15 cellular contexts compared by ENCODE assay signal in the genomic region with DNA sequence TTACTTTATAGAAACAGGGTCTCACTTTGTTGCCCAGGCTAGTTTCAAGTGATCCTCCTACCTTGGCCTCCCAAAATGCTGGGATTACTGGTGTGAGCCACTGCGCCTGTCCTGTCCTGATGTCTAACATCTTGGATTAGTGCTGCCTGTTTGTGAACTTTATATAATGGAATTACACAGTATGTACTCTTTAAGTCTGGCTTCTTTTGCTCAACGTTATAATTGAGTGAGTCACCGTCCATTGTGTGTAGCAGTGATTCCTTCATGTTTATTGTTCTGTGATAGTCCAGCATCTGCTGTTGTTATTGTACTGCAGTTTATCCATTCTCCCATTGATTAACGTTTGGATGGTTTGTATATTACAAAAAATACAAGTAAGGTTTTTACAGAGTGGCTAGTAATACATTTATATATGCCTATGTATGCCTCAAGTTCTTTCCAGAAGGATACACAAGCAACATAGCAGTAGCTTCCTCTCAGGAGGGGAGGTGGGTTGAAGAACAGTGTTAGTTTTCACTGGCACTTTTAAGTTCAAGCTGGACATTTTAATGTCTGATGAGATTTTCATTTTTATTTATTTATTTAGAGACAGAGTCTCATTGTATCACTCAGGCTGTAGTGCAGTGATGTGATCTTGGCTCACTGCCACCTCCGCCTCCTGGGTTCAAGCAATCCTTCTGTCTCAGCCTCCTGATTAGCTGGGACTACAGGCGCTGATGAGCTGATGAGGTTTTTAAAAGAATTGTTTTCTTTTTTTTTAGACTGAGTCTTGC. TPM values are rescaled to one million over a fixed set of nuclear protein-coding genes. Genes with fewer than 3 reads are reported as not detected.
A peak's percentile ranks its signal among the peaks of the same experiment; 100 is the strongest.
DNase-seq lines count a peak whose midpoint lies in the region; ATAC-seq, FAIRE-seq and TF ChIP-seq lines count a peak whose summit lies in the region.
"Had no signal": no experiment of that assay in that cellular context is flagged by ENCODE, and none has a peak within 500 bp of the region (broad histone marks: within the 10 kb centered on the region; RNA-seq: fewer than 3 reads in every experiment).

No MANE protein-coding gene starts in this region.

- TF ChIP-seq POLR2A in IMR-90 (IDR thresholded peaks at IDR 0.05; ENCODE audit: low read depth, low read length) (no peak), sigmoid colon (IDR thresholded peaks at IDR 0.05) (no peak)

- no peaks in the 10 kb centered on the region for H3K27me3 ChIP-seq in IMR-90 (ENCODE audit: control insufficient read depth, insufficient read depth, low read length)
- no peaks in the 10 kb centered on the region for H3K27me3 ChIP-seq in mammary epithelial cell (ENCODE audit: insufficient read depth, low read length)
- H3K27me3 ChIP-seq in sigmoid colon = no peaks in the 10 kb centered on the region
- no peaks in the 10 kb centered on the region for H3K27me3 ChIP-seq in pancreas
- H3K27me3 ChIP-seq: right lobe of liver had no signal

- H2BK15ac ChIP-seq in IMR-90 (ENCODE audit: low read depth, low read length) = no peak overlapping the region

- TF ChIP-seq RAD21 in IMR-90 (IDR thresholded peaks at IDR 0.05; ENCODE audit: low read length) = no peak

- no peak overlapping the region for H4K91ac ChIP-seq in IMR-90 (ENCODE audit: insufficient read depth, low read depth, low read length)

- H2AK9ac ChIP-seq in IMR-90 (replicated peaks; ENCODE audit: low read depth, low read length, poor library complexity) = peak overlapping the region; percentile 48

- in situ Hi-C loops in IMR-90 (cut with MboI; ENCODE audit: low sequenced_read_pairs) (no loop called here), mammary epithelial cell (cut with MboI; ENCODE audit: low sequenced_read_pairs in 2 of 2) (loop anchor here in 1 of 2 donors (10.0 kb wide), 1 partner anchor 84 kb away; no protein-coding TSS in a partner anchor), ACHN (cut with HindIII; ENCODE audit: low pct_ligation_motif_present, low pct_unique_long_range_greater_than_20kb, low sequenced_read_pairs) (no loop called here)

- H4K8ac ChIP-seq in IMR-90 (ENCODE audit: low read depth in 2 of 2, low read length in 2 of 2) = no peak overlapping the region

- no peaks in the 10 kb centered on the region for H3K9me3 Mint-ChIP-seq in WTC11

- H3K4me2 ChIP-seq in IMR-90 (ENCODE audit: low read depth, low read length) = no peak overlapping the region
- H3K4me2 ChIP-seq in mammary epithelial cell (ENCODE audit: insufficient read depth, low read depth, low read length) = no peak overlapping the region

- H3K4ac ChIP-seq in IMR-90 (ENCODE audit: low read depth, low read length) = 0 out of 2 replicates have a peak overlapping the region, but pooled peaks have one; percentile 28

- H3K9me1 ChIP-seq in IMR-90 (ENCODE audit: insufficient read depth, low read length) = 0 out of 2 replicates have a peak, but pooled peaks cover 4% of the 10 kb centered on the region

- WGBS in IMR-90 (ENCODE audit: extremely low coverage in 2 of 2, insufficient read length in 1 of 2), 2 experiments = 100% methylated on average over 2 of the region's 6 CpGs; no CpG with 5 or more reads in 1 of the 2 experiments
- WGBS in mammary epithelial cell (ENCODE audit: low coverage, missing lambda C conversion rate) = 69% methylated on average over 5 of the region's 6 CpGs
- WGBS in sigmoid colon, 2 donors = 61 to 76% methylated on average over 6 of the region's 6 CpGs
- WGBS in pancreas, 2 donors = 67 to 75% methylated on average over 6 of the region's 6 CpGs

- dilution Hi-C loops in IMR-90 (cut with HindIII; ENCODE audit: low sequenced_read_pairs, unreplicated experiment) = no loop called here
- dilution Hi-C loops in mammary epithelial cell (cut with HindIII; ENCODE audit: low sequenced_read_pairs) = no loop called here

- no peak overlapping the region for H3K56ac ChIP-seq in IMR-90 (ENCODE audit: extremely low read depth, insufficient read depth, low read length)

- POLR2A ChIA-PET in IMR-90 (lab: Charles Lee; ENCODE audit: unreplicated experiment) (no interaction called here), WTC11 (lab: Charles Lee) (no interaction called here)

- no peaks in the 10 kb centered on the region for H3K27me3 Mint-ChIP-seq in WTC11 (ENCODE audit: low read depth)

- no peak overlapping the region for H3K23ac ChIP-seq in IMR-90 (ENCODE audit: low read depth, low read length)

- no peak overlapping the region for H2BK120ac ChIP-seq in IMR-90 (ENCODE audit: low read depth, low read length)

- peaks cover 38% of the 10 kb centered on the region for H4K20me1 ChIP-seq in IMR-90 (ENCODE audit: insufficient read depth, low read length)
- no peaks in the 10 kb centered on the region for H4K20me1 ChIP-seq in mammary epithelial cell (ENCODE audit: insufficient read depth, low read length)

- no peak overlapping the region for H4K5ac ChIP-seq in IMR-90 (ENCODE audit: low read depth, low read length)

- H3K79me1 ChIP-seq in IMR-90 (ENCODE audit: low read depth in 1 of 2, low read length in 2 of 2) = peaks cover 15 to 61% of the 10 kb centered on the region in 2 experiments; a peak in 3 of 4 replicates

- H3K36me3 ChIP-seq in IMR-90 (ENCODE audit: control insufficient read depth, insufficient read depth, low read length) (peaks cover 50% of the 10 kb centered on the region), mammary epithelial cell (ENCODE audit: insufficient read depth, low read length) (peaks cover 25% of the 10 kb centered on the region), sigmoid colon (peaks cover 17 to 72% (median 33%) of the 10 kb centered on the region in 4 donors), pancreas (peaks cover 0 to 59% (median 44%) of the 10 kb centered on the region in 3 donors)

- peak; percentile 84 for DNase-seq in IMR-90
- peak; percentile 37 for DNase-seq in mammary epithelial cell
- no peak for DNase-seq in frontal cortex (ENCODE audit: low spot score in 2 of 2)
- DNase-seq in sigmoid colon = no peak
- DNase-seq in WTC11 (ENCODE audit: low spot score) = no peak
- no peak for DNase-seq in ACHN
- no peak for DNase-seq in pancreas
- no peak for DNase-seq in GDM1 (lab: John Stamatoyannopoulos, UW)
- DNase-seq: activated CD4-positive, alpha-beta T cell treated with anti-CD3 and anti-CD28 coated beads for 1 hour; aorta; NCI-H1092 treated with DMSO at 0.1 percent for 48 hours; right lobe of liver had no signal

- H3K14ac ChIP-seq in IMR-90 (replicated peaks; ENCODE audit: low read depth, low read length) = no peak overlapping the region

- no peak overlapping the region for H3K9ac ChIP-seq in IMR-90 (ENCODE audit: low read depth, low read length)
- no peak overlapping the region for H3K9ac ChIP-seq in mammary epithelial cell (ENCODE audit: insufficient read depth, low read length)

- no peak for TF ChIP-seq EP300 in sigmoid colon (IDR thresholded peaks at IDR 0.05)

- H2BK5ac ChIP-seq in IMR-90 (ENCODE audit: low read depth, low read length, poor library complexity, severe bottlenecking) = peak overlapping the region; percentile 34

- H2AFZ ChIP-seq in IMR-90 (replicated peaks; ENCODE audit: low read length, poor library complexity) (no peak overlapping the region), mammary epithelial cell (ENCODE audit: low read depth, low read length) (no peak overlapping the region)

- H3K18ac ChIP-seq in IMR-90 (ENCODE audit: low read depth, low read length) = no peak overlapping the region

- H3K4me1 ChIP-seq in IMR-90 (ENCODE audit: control insufficient read depth, insufficient read depth, low read length) = peaks cover 3% of the 10 kb centered on the region
- H3K4me1 ChIP-seq in mammary epithelial cell (ENCODE audit: insufficient read depth, low read length) = peaks cover 10% of the 10 kb centered on the region
- H3K4me1 ChIP-seq in sigmoid colon = peaks cover 0 to 40% (median 35%) of the 10 kb centered on the region in 4 donors
- no peaks in the 10 kb centered on the region for H3K4me1 ChIP-seq in pancreas
- H3K4me1 ChIP-seq: right lobe of liver had no signal

- CTCF ChIA-PET in IMR-90 (lab: Yijun Ruan, JAX) = interaction anchor here (0.6 to 0.7 kb wide), 2 partner anchors 11 to 18 kb away, joined by 4 to 6 read pairs; no protein-coding TSS in a partner anchor
- CTCF ChIA-PET in mammary epithelial cell (lab: Charles Lee; ENCODE audit: low non-redundant PET) = no interaction called here
- CTCF ChIA-PET in WTC11 (lab: Charles Lee) = interaction anchor here (2.2 kb wide), 1 partner anchor 17 kb away, joined by 8 read pairs; no protein-coding TSS in a partner anchor

- no peak overlapping the region for H3K27ac Mint-ChIP-seq in WTC11

- H3K79me2 ChIP-seq in mammary epithelial cell (ENCODE audit: insufficient read depth, low read length) = peaks cover 57% of the 10 kb centered on the region

- ATAC-seq in IMR-90 (ENCODE audit: low read depth) = peak; percentile 83
- no peak for ATAC-seq in WTC11
- no peak for ATAC-seq in pancreas
- ATAC-seq: HCT116, right lobe of liver had no signal

- TF ChIP-seq CTCF in IMR-90 (conservative IDR thresholded peaks at IDR 0.05; ENCODE audit: low read depth, low read length) (no peak), mammary epithelial cell (conservative IDR thresholded peaks at IDR 0.05 in 1 of 2, IDR thresholded peaks at IDR 0.05 in 1 of 2; ENCODE audit: extremely low read depth in 1 of 2, insufficient read depth in 1 of 2, low read depth in 1 of 2, low read length in 2 of 2) (no peak), sigmoid colon (IDR thresholded peaks at IDR 0.05) (no peak), WTC11 (IDR thresholded peaks at IDR 0.05) (no peak), pancreas (IDR thresholded peaks at IDR 0.05) (no peak)

- BruUV-seq in IMR-90 (replicated peaks; lab: Mats Ljungman, UMichigan) (no TSS peak), mammary epithelial cell (replicated peaks; lab: Mats Ljungman, UMichigan) (no TSS peak)

- H3K4me3 Mint-ChIP-seq in WTC11 = no peak overlapping the region

- H3K4me1 Mint-ChIP-seq in WTC11 = no peaks in the 10 kb centered on the region

- H2AK5ac ChIP-seq in IMR-90 (ENCODE audit: low read depth, low read length) = peak overlapping the region; percentile 71; the same call in 1 of the 2 replicates

- H3K36me3 Mint-ChIP-seq in WTC11 = peaks cover 69% of the 10 kb centered on the region

- H3K9me3 ChIP-seq in IMR-90 (ENCODE audit: control insufficient read depth, insufficient read depth, low read length) = no peaks in the 10 kb centered on the region
- no peaks in the 10 kb centered on the region for H3K9me3 ChIP-seq in mammary epithelial cell (replicated peaks; ENCODE audit: insufficient read depth, low read length)
- no peaks in the 10 kb centered on the region for H3K9me3 ChIP-seq in sigmoid colon
- no peaks in the 10 kb centered on the region for H3K9me3 ChIP-seq in pancreas
- H3K9me3 ChIP-seq: right lobe of liver had no signal

- H3K4me3 ChIP-seq in IMR-90 (ENCODE audit: insufficient read depth, low read depth, low read length) (no peak overlapping the region), mammary epithelial cell (replicated peaks in 1 of 3; ENCODE audit: insufficient read depth in 1 of 3, low read depth in 2 of 3, low read length in 3 of 3) (no peak overlapping the region), sigmoid colon (no peak overlapping the region), pancreas (no peak overlapping the region)
- H3K4me3 ChIP-seq: right lobe of liver had no signal

- no peak overlapping the region for H2BK20ac ChIP-seq in IMR-90 (ENCODE audit: low read depth, low read length)

- intact Hi-C loops in IMR-90 (cut with micrococcal nuclease) = no loop called here
- intact Hi-C loops in mammary epithelial cell (cut with micrococcal nuclease) = no loop called here
- intact Hi-C loops in sigmoid colon (cut with DNase I) = no loop called here
- intact Hi-C loops in pancreas (cut with DNase I) = loop anchor here in 1 of 3 donors (10.0 kb wide), 1 partner anchor 64 kb away; no protein-coding TSS in a partner anchor

- H3K27ac ChIP-seq in IMR-90 (ENCODE audit: insufficient read depth, low read length) = peak overlapping the region; percentile 57; the same call in 1 of the 2 replicates
- H3K27ac ChIP-seq in mammary epithelial cell (ENCODE audit: insufficient read depth, low read depth, low read length) = no peak overlapping the region
- peak overlapping the region in 3 of 4 donors; percentile 37 to 76 (median 70) for H3K27ac ChIP-seq in sigmoid colon
- no peak overlapping the region for H3K27ac ChIP-seq in pancreas
- H3K27ac ChIP-seq: right lobe of liver had no signal

- FAIRE-seq in frontal cortex (lab: Jason Lieb, UNC) = peak; percentile 30
- FAIRE-seq in pancreas (lab: Jason Lieb, UNC) = no peak
- FAIRE-seq: G401.6, HTR-8/SVneo had no signal

RNA-seq across cellular contexts. Expression of gene MICALL1, which starts 25.2 kb away (rescaled TPM):
- total RNA-seq in IMR-90 (2012; rRNA removed) = 12.2 and 12.4 TPM in 2 replicates
- polyA plus RNA-seq in IMR-90 (2012; rRNA removed) = 22.3 and 25.3 TPM in 2 replicates
- 13.7 and 21.3 TPM in 2 replicates for polyA plus RNA-seq in IMR-90 (2012; cell fraction: cytosol; rRNA removed)
- polyA plus RNA-seq in IMR-90 (2012; cell fraction: nucleus; rRNA removed; ENCODE audit: low replicate concordance) = 20.4 and 54.3 TPM in 2 replicates
- total RNA-seq in mammary epithelial cell = 100 to 1,000 TPM; 247 to 249 TPM
- 129 TPM for polyA plus RNA-seq in mammary epithelial cell
- polyA minus RNA-seq in mammary epithelial cell = 299 TPM
- 25.7 TPM for total RNA-seq in frontal cortex
- 100 to 1,000 TPM in 1 of 4 donors, 10 to 100 TPM in 3; 23.9 to 109 (median 51.6) TPM for total RNA-seq in sigmoid colon
- polyA plus RNA-seq in sigmoid colon = 10 to 100 TPM in 1 of 3 donors, 1 to 10 TPM in 2; 8.4 to 22.5 (median 9.7) TPM
- 34.1 to 47.2 TPM (median 38.6 TPM) in 3 replicates for total RNA-seq in WTC11 (2021)
- total RNA-seq in pancreas = 10 to 100 TPM; 16.5 to 22.3 (median 19.3) TPM
- polyA plus RNA-seq in pancreas = 10 to 100 TPM in 1 of 2 donors, 1 to 10 TPM in 1; 8.8 to 19.5 TPM

RNA-seq across cellular contexts. Expression of gene EIF3L, which starts 31.6 kb away (rescaled TPM):
- 464 and 593 TPM in 2 replicates for total RNA-seq in IMR-90 (2012; rRNA removed)
- polyA plus RNA-seq in IMR-90 (2012; rRNA removed) = 354 and 391 TPM in 2 replicates
- 183 and 246 TPM in 2 replicates for polyA plus RNA-seq in IMR-90 (2012; cell fraction: cytosol; rRNA removed)
- polyA plus RNA-seq in IMR-90 (2012; cell fraction: nucleus; rRNA removed; ENCODE audit: low replicate concordance) = 89.0 and 188 TPM in 2 replicates
- total RNA-seq in mammary epithelial cell = 100 to 1,000 TPM; 350 to 368 TPM
- 693 TPM for polyA plus RNA-seq in mammary epithelial cell
- 476 TPM for polyA minus RNA-seq in mammary epithelial cell
- 695 TPM for total RNA-seq in frontal cortex
- 100 to 1,000 TPM; 366 to 628 (median 532) TPM for total RNA-seq in sigmoid colon
- polyA plus RNA-seq in sigmoid colon = 100 to 1,000 TPM; 198 to 331 (median 307) TPM
- 611 to 645 TPM (median 645 TPM) in 3 replicates for total RNA-seq in WTC11 (2021)
- total RNA-seq in pancreas = 100 to 1,000 TPM; 267 to 412 (median 348) TPM
- 100 to 1,000 TPM; 162 to 242 TPM for polyA plus RNA-seq in pancreas

RNA-seq across cellular contexts. Expression of gene ANKRD54, which starts 36.7 kb away (rescaled TPM):
- 18.5 and 20.3 TPM in 2 replicates for total RNA-seq in IMR-90 (2012; rRNA removed)
- polyA plus RNA-seq in IMR-90 (2012; rRNA removed) = 31.3 and 31.5 TPM in 2 replicates
- 27.1 and 36.8 TPM in 2 replicates for polyA plus RNA-seq in IMR-90 (2012; cell fraction: cytosol; rRNA removed)
- polyA plus RNA-seq in IMR-90 (2012; cell fraction: nucleus; rRNA removed; ENCODE audit: low replicate concordance) = 46.2 and 142 TPM in 2 replicates
- 10 to 100 TPM; 20.3 to 20.5 TPM for total RNA-seq in mammary epithelial cell
- 22.3 TPM for polyA plus RNA-seq in mammary epithelial cell
- 21.3 TPM for polyA minus RNA-seq in mammary epithelial cell
- total RNA-seq in frontal cortex = 13.0 TPM
- 10 to 100 TPM; 39.3 to 50.7 (median 45.0) TPM for total RNA-seq in sigmoid colon
- polyA plus RNA-seq in sigmoid colon = 10 to 100 TPM; 12.6 to 25.2 (median 23.0) TPM
- 17.1 to 19.1 TPM (median 17.9 TPM) in 3 replicates for total RNA-seq in WTC11 (2021)
- 10 to 100 TPM; 11.4 to 18.1 (median 15.2) TPM for total RNA-seq in pancreas
- polyA plus RNA-seq in pancreas = 10 to 100 TPM; 22.6 to 24.0 TPM

RNA-seq across cellular contexts. Expression of gene GALR3, which starts 57.7 kb away (rescaled TPM):
- total RNA-seq in IMR-90 (2012; rRNA removed) (not detected in 2 replicates), mammary epithelial cell (not detected), frontal cortex (not detected), sigmoid colon (not detected), WTC11 (2021) (0.69 to 0.89 TPM (median 0.79 TPM) in 3 replicates), pancreas (under 1 TPM in 4 of 6 donors, not detected in 2; 0.19 to 0.75 (median 0.42) TPM)
- polyA plus RNA-seq in IMR-90 (2012; rRNA removed) (not detected in 2 replicates), mammary epithelial cell (not detected), sigmoid colon (not detected), pancreas (under 1 TPM in 1 of 2 donors, not detected in 1; 0.65 TPM)
- polyA plus RNA-seq in IMR-90 (2012; cell fraction: cytosol; rRNA removed) = not detected in 2 replicates
- 0.15 TPM in 1 of 2 replicates, not detected in the other for polyA plus RNA-seq in IMR-90 (2012; cell fraction: nucleus; rRNA removed; ENCODE audit: low replicate concordance)
- polyA minus RNA-seq in mammary epithelial cell = not detected
- total RNA-seq: aorta had no signal

Comparison
In these comparisons a context has a peak if more than half of its experiments do, and no peak if none do; other contexts are left out.
1. DNase-seq: peak in IMR-90 (single experiment) and mammary epithelial cell (single experiment); none in frontal cortex (0 of 2), sigmoid colon (single experiment), WTC11 (single experiment), ACHN (single experiment), pancreas (0 of 6) and GDM1 (single experiment).
2. H3K27ac ChIP-seq: peak in IMR-90 (single experiment) and sigmoid colon (3 of 4); none in mammary epithelial cell (single experiment) and pancreas (0 of 4).